Comparison of ENCODE assay signal across 8 cellular contexts in the genomic region with DNA sequence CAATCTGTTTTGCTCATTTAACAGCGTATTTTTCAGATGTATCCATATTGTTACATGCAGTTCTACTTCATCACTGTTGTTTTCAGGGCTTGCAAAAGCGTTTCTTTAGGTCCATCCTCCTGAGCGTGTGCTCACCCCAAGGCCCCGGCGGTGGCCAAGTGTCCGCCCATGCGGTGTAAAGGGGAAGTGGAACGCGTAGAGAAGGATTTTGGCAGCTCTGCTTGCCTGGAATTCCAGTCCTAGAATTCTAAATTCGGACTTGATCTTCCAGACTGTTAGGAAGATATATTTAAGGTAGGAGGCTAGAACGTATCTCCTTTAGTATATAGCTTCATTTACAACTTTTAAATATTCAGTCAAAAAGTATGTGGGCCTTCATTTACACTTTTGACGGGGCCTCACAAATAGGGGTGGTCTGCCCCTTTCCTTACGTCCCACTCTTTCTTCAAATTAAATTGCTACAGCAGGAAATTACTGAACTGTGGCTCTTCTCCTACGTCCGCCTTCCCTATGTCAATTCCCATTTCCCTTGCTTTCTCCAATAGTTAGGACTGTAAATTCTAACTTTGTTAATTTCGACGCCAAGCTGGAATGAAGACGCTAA. TPM values are rescaled to one million over a fixed set of nuclear protein-coding genes. Genes with fewer than 3 reads are reported as not detected.
DNase-seq lines count a peak whose midpoint lies in the region; ATAC-seq, FAIRE-seq and TF ChIP-seq lines count a peak whose summit lies in the region.

No MANE protein-coding gene starts in this region.

- H3K36me3 ChIP-seq in GM23248 (ENCODE audit: low read depth) (no peaks in the 10 kb centered on the region), endothelial cell of umbilical vein (ENCODE audit: control insufficient read depth in 2 of 2, extremely low read depth in 1 of 2, insufficient read depth in 2 of 2, low read length in 2 of 2) (no peaks in the 10 kb centered on the region)

- dilution Hi-C loops in endothelial cell of umbilical vein (cut with MboI; ENCODE audit: extremely low pct_ligation_motif_present, low sequenced_read_pairs), result no loop called here

- in situ Hi-C loops in GM23248 (cut with MboI), result no loop called here

- POLR2A ChIA-PET in endothelial cell of umbilical vein (lab: Charles Lee), result interaction anchor here (0.7 to 1.3 kb wide), 7 partner anchors 9 to 442 kb away, joined by 3 to 8 read pairs (median 4); partner anchors contain the start of genes CMSS1, LNP1 and TOMM70

- H3K79me2 ChIP-seq in GM23248 (ENCODE audit: insufficient read depth) (peaks cover 39% of the 10 kb centered on the region), endothelial cell of umbilical vein (ENCODE audit: control insufficient read depth, insufficient read depth, low read length) (peaks cover 32% of the 10 kb centered on the region)

- BruUV-seq in endothelial cell of umbilical vein (replicated peaks; lab: Mats Ljungman, UMichigan), result TSS peak; percentile 84

- no peak for TF ChIP-seq CTCF in AG10803 (conservative IDR thresholded peaks at IDR 0.05; ENCODE audit: low read length)
- TF ChIP-seq CTCF in endothelial cell of umbilical vein (IDR thresholded peaks at IDR 0.05; ENCODE audit: extremely low read depth in 1 of 2, insufficient read depth in 1 of 2, low read depth in 1 of 2, low read length in 2 of 2), result no peak

- H3K9me2 ChIP-seq in GM23248 (ENCODE audit: insufficient read depth), result no peaks in the 10 kb centered on the region

- CTCF ChIA-PET in endothelial cell of umbilical vein (lab: Charles Lee), result interaction anchor here (0.8 to 2.2 kb wide), 14 partner anchors 10 to 442 kb away, joined by 3 to 27 read pairs (median 4); partner anchors contain the start of gene CMSS1

- H3K9me3 ChIP-seq in GM23248 (ENCODE audit: low read depth) (no peaks in the 10 kb centered on the region), endothelial cell of umbilical vein (replicated peaks; ENCODE audit: control insufficient read depth, insufficient read depth, low read length) (no peaks in the 10 kb centered on the region)

- H2AFZ ChIP-seq in GM23248, result peak overlapping the region; percentile 88
- peak overlapping the region; percentile 63 for H2AFZ ChIP-seq in endothelial cell of umbilical vein (ENCODE audit: low read depth, low read length)

- intact Hi-C loops in endothelial cell of umbilical vein (cut with micrococcal nuclease), result no loop called here

- no peaks in the 10 kb centered on the region for H3K9me1 ChIP-seq in endothelial cell of umbilical vein (replicated peaks; ENCODE audit: control insufficient read depth, extremely low read depth, insufficient read depth, low read length)

- H3K9ac ChIP-seq in GM23248, result peak overlapping the region; percentile 72
- peak overlapping the region; percentile 12 for H3K9ac ChIP-seq in endothelial cell of umbilical vein (replicated peaks; ENCODE audit: extremely low read depth, insufficient read depth, low read length)

- 13 to 14% methylated on average over 18 of the region's 18 CpGs for WGBS in GM23248 (ENCODE audit: low coverage in 1 of 2, low lambda C conversion rate in 2 of 2, missing lambda C conversion rate in 2 of 2), 2 experiments

- peak overlapping the region; percentile 73 for H3K4me2 ChIP-seq in GM23248 (ENCODE audit: unreplicated experiment)
- H3K4me2 ChIP-seq in endothelial cell of umbilical vein (ENCODE audit: insufficient read depth, low read length), result peak overlapping the region; percentile 55

- H3K4me3 ChIP-seq in AG10803 (ENCODE audit: low read length), result peak overlapping the region; percentile 52
- peak overlapping the region; percentile 94 for H3K4me3 ChIP-seq in GM23248
- H3K4me3 ChIP-seq in endothelial cell of umbilical vein (replicated peaks in 1 of 3; ENCODE audit: insufficient read depth in 1 of 3, low read depth in 1 of 3, low read length in 3 of 3), result peak overlapping the region in 2 of 3 experiments; percentile 5 to 13

- peaks cover 51% of the 10 kb centered on the region for H3F3A ChIP-seq in GM23248 (ENCODE audit: insufficient read depth)

- no peak for TF ChIP-seq POLR2A in endothelial cell of umbilical vein (IDR thresholded peaks at IDR 0.05; ENCODE audit: low read depth, low read length)

- DNase-seq in AG10803 (ENCODE audit: low read depth), result peak; percentile 33
- DNase-seq in GM23248, result peak; percentile 73
- peak; percentile 63 for DNase-seq in SK-N-DZ (ENCODE audit: low spot score)
- DNase-seq in endothelial cell of umbilical vein (ENCODE audit: low read depth, low spot score), result no peak
- peak; percentile 16 for DNase-seq in mucosa of gallbladder (ENCODE audit: low spot score)
- DNase-seq in GM19239 (ENCODE audit: insufficient read length, low spot score), result no peak

- H3K27ac ChIP-seq in GM23248 (peak overlapping the region; percentile 99), endothelial cell of umbilical vein (ENCODE audit: insufficient read depth, low read depth, low read length) (peak overlapping the region; percentile 7)

- ATAC-seq in GM21381 (IDR thresholded peaks at IDR 0.05; ENCODE audit: unreplicated experiment) (no peak), HG02970 (IDR thresholded peaks at IDR 0.05; ENCODE audit: low FRiP score, unreplicated experiment) (no peak)

- H4K20me1 ChIP-seq in GM23248 (ENCODE audit: insufficient read depth), result no peaks in the 10 kb centered on the region
- peaks cover 3% of the 10 kb centered on the region for H4K20me1 ChIP-seq in endothelial cell of umbilical vein (replicated peaks; ENCODE audit: control insufficient read depth, extremely low read depth, insufficient read depth, low read length)

- H3K27me3 ChIP-seq in GM23248 (replicated peaks; ENCODE audit: insufficient read depth) (no peaks in the 10 kb centered on the region), endothelial cell of umbilical vein (ENCODE audit: control insufficient read depth in 2 of 2, insufficient read depth in 2 of 2, low read length in 2 of 2) (no peaks in the 10 kb centered on the region)

- FAIRE-seq in endothelial cell of umbilical vein (lab: Jason Lieb, UNC), result no peak
- no peak for FAIRE-seq in GM19239 (lab: Jason Lieb, UNC)

- peaks cover 71% of the 10 kb centered on the region for H3K4me1 ChIP-seq in GM23248 (ENCODE audit: insufficient read depth)
- peaks cover 15% of the 10 kb centered on the region for H3K4me1 ChIP-seq in endothelial cell of umbilical vein (ENCODE audit: control insufficient read depth, extremely low read depth, insufficient read depth, low read length)

TF ChIP-seq in endothelial cell of umbilical vein, 7 proteins besides CTCF, POLR2A, EP300 and RAD21:
- TF ChIP-seq FOS (IDR thresholded peaks at IDR 0.05; ENCODE audit: borderline replicate concordance, insufficient read depth, low read length) (no peak), GATA2 (IDR thresholded peaks at IDR 0.05; ENCODE audit: insufficient read depth, insufficient read length, low read depth, low read length) (no peak), JUN (IDR thresholded peaks at IDR 0.05; ENCODE audit: borderline replicate concordance, insufficient read depth, insufficient read length, low read depth) (no peak), MAX (IDR thresholded peaks at IDR 0.05; ENCODE audit: insufficient read depth, insufficient read length) (no peak), MYC (IDR thresholded peaks at IDR 0.05; ENCODE audit: low read depth, low read length) (no peak), POLR2AphosphoS5 (IDR thresholded peaks at IDR 0.05; ENCODE audit: insufficient read depth, low read depth, low read length) (no peak), EZH2 (IDR thresholded peaks at IDR 0.05; ENCODE audit: borderline replicate concordance, low read depth, low read length, severe bottlenecking) (no peak)

RNA-seq across cellular contexts. Expression of gene TBC1D23, which starts 0.6 kb away (rescaled TPM):
- 82.5 and 103 TPM in 2 replicates for total RNA-seq in GM23248 (2014; rRNA removed; shearing (Covaris generic))
- polyA plus RNA-seq in GM23248 (2016; fragmentation: Nextera tagmentation; extraction: Ambion mirVana), result 53.0 and 54.1 TPM in 2 replicates
- polyA plus RNA-seq in SK-N-DZ (2014; cell fraction: cytosol; rRNA removed), result 44.6 and 47.9 TPM in 2 replicates
- 29.3 and 29.8 TPM in 2 replicates for polyA plus RNA-seq in SK-N-DZ (2014; cell fraction: nucleus; rRNA removed)
- 30.0 and 34.8 TPM in 2 replicates for total RNA-seq in endothelial cell of umbilical vein
- polyA plus RNA-seq in endothelial cell of umbilical vein, result 6.9 and 10.3 TPM in 2 replicates
- polyA plus RNA-seq in endothelial cell of umbilical vein (2011; cell fraction: cytosol; rRNA removed), result 9.3 and 10.3 TPM in 2 replicates
- 18.3 and 28.7 TPM in 2 replicates for polyA plus RNA-seq in endothelial cell of umbilical vein (2011; cell fraction: nucleus; rRNA removed)
- 12.9 and 28.3 TPM in 2 replicates for polyA plus RNA-seq in endothelial cell of umbilical vein (2012)
- polyA minus RNA-seq in endothelial cell of umbilical vein, result 27.0 and 27.3 TPM in 2 replicates
- polyA minus RNA-seq in endothelial cell of umbilical vein (2011; cell fraction: cytosol; rRNA and poly(A)+ RNA removed), result 12.0 TPM
- 32.7 and 44.3 TPM in 2 replicates for polyA minus RNA-seq in endothelial cell of umbilical vein (2011; cell fraction: nucleus; rRNA and poly(A)+ RNA removed)
- 43.6 TPM for total RNA-seq in mucosa of gallbladder

Comparison
In these comparisons a context has a peak if more than half of its experiments do, and no peak if none do; other contexts are left out.
1. DNase-seq: peak in AG10803 (single experiment), GM23248 (single experiment), SK-N-DZ (single experiment) and mucosa of gallbladder (single experiment); none in endothelial cell of umbilical vein (single experiment) and GM19239 (single experiment).
2. H3K4me3 ChIP-seq: peak in every context shown above with its lines; median percentile 94 in GM23248; 52 in AG10803; 9 in endothelial cell of umbilical vein.